In genomic region chr22:43150731-43151206, GRCh38 we compare ENCODE assay signal across 1 cellular context.
TF ChIP-seq lines count a peak whose summit lies in the region.

No MANE protein-coding gene starts in this region.

TF ChIP-seq in K562, 482 proteins besides CTCF, POLR2A, EP300 and RAD21:
- no peak for TF ChIP-seq CC2D1A (IDR thresholded peaks at IDR 0.05)
- peak; percentile 83 for TF ChIP-seq BCOR (IDR thresholded peaks at IDR 0.05)
- no peak for TF ChIP-seq ARID4B (CRISPR knock-in tag; IDR thresholded peaks at IDR 0.05)
- peak; percentile 89 for TF ChIP-seq SMARCA5 (IDR thresholded peaks at IDR 0.05)
- peak; percentile 59; the same call in 1 of the 2 replicates for TF ChIP-seq HDAC2 (IDR thresholded peaks at IDR 0.05)
- TF ChIP-seq MBD1 (CRISPR knock-in tag; IDR thresholded peaks at IDR 0.05): peak; percentile 71; the same call in 1 of the 2 replicates
- TF ChIP-seq KDM1A (IDR thresholded peaks at IDR 0.05): peak; percentile 53 to 83; a peak in 3 of 4 replicates
- TF ChIP-seq ADNP (tag; IDR thresholded peaks at IDR 0.05): 0 out of 2 replicates have a peak, but pooled peaks have one; percentile 58
- TF ChIP-seq CBX1 (IDR thresholded peaks at IDR 0.05; ENCODE audit: low read depth): 0 out of 2 replicates have a peak, but pooled peaks have one; percentile 50
- TF ChIP-seq RBM25 (IDR thresholded peaks at IDR 0.05; ENCODE audit: low read depth, low read length, severe bottlenecking): peak; percentile 73
